ENCODE assay signal across 8 cellular contexts in genomic region chr2:28449489-28450395, GRCh38. TPM values are rescaled to one million over a fixed set of nuclear protein-coding genes. Genes with fewer than 3 reads are reported as not detected.
DNase-seq lines count a peak whose midpoint lies in the region; ATAC-seq and TF ChIP-seq lines count a peak whose summit lies in the region.

No MANE protein-coding gene starts in this region.

- TF ChIP-seq EP300 in SK-N-SH (IDR thresholded peaks at IDR 0.05; ENCODE audit: borderline replicate concordance in 1 of 2, low read depth in 1 of 2, low read length in 1 of 2): 0 out of 4 replicates have a peak, but pooled peaks of 1 of the 2 experiments have one; percentile 26

- peaks cover 3 to 35% of the 10 kb centered on the region in 2 experiments; a peak in 3 of 4 replicates for H3K4me1 ChIP-seq in SK-N-SH (ENCODE audit: control insufficient read depth in 1 of 2, insufficient read depth in 2 of 2, low read depth in 1 of 2, low read length in 1 of 2)
- peaks cover 54% of the 10 kb centered on the region for H3K4me1 ChIP-seq in skeletal muscle satellite cell (ENCODE audit: control insufficient read depth, insufficient read depth, low read length)

- no peaks in the 10 kb centered on the region for H3K36me3 ChIP-seq in SK-N-SH (replicated peaks in 1 of 2; ENCODE audit: control insufficient read depth in 1 of 2, insufficient read depth in 2 of 2, low read length in 1 of 2)
- no peaks in the 10 kb centered on the region for H3K36me3 ChIP-seq in skeletal muscle satellite cell (ENCODE audit: insufficient read depth, low read length)

- in situ Hi-C loops in Caki2 (cut with HindIII; ENCODE audit: low pct_unique_long_range_greater_than_20kb, low sequenced_read_pairs): no loop called here

- H3K4me3 ChIP-seq in SK-N-SH (ENCODE audit: low read depth in 2 of 2, low read length in 1 of 2) (no peak overlapping the region), skeletal muscle satellite cell (ENCODE audit: low read length) (no peak overlapping the region)

- ATAC-seq in activated naive CD8-positive, alpha-beta T cell treated with anti-CD3 and anti-CD28 coated beads, Interleukin-2, amount 50 U/mL, for 24 hours: peak; percentile 73
- ATAC-seq in GM19351 (IDR thresholded peaks at IDR 0.05; ENCODE audit: unreplicated experiment): no peak
- ATAC-seq in GM21528 (IDR thresholded peaks at IDR 0.05; ENCODE audit: low FRiP score, unreplicated experiment): no peak
- no peak for ATAC-seq in HG02798 (IDR thresholded peaks at IDR 0.05; ENCODE audit: poor library complexity, unreplicated experiment)

- H3K9me2 ChIP-seq in SK-N-SH: no peaks in the 10 kb centered on the region

- no peaks in the 10 kb centered on the region for H3K9me3 Mint-ChIP-seq in activated naive CD8-positive, alpha-beta T cell treated with anti-CD3 and anti-CD28 coated beads, Interleukin-2, amount 50 U/mL, for 24 hours

- TF ChIP-seq RAD21 in SK-N-SH (IDR thresholded peaks at IDR 0.05; ENCODE audit: low read length): no peak

- H3K4me3 Mint-ChIP-seq in activated naive CD8-positive, alpha-beta T cell treated with anti-CD3 and anti-CD28 coated beads, Interleukin-2, amount 50 U/mL, for 24 hours: peak overlapping the region; percentile 32

- H3K9me3 ChIP-seq in SK-N-SH: no peaks in the 10 kb centered on the region
- H3K9me3 ChIP-seq in skeletal muscle satellite cell (replicated peaks; ENCODE audit: low read length): no peaks in the 10 kb centered on the region

- H3K36me3 Mint-ChIP-seq in activated naive CD8-positive, alpha-beta T cell treated with anti-CD3 and anti-CD28 coated beads, Interleukin-2, amount 50 U/mL, for 24 hours (ENCODE audit: low read depth): no peaks in the 10 kb centered on the region

- WGBS in SK-N-SH (ENCODE audit: low lambda C conversion rate): 60% methylated on average over 17 of the region's 17 CpGs

- H3K27ac Mint-ChIP-seq in activated naive CD8-positive, alpha-beta T cell treated with anti-CD3 and anti-CD28 coated beads, Interleukin-2, amount 50 U/mL, for 24 hours: peak overlapping the region; percentile 91

- no peaks in the 10 kb centered on the region for H4K20me1 ChIP-seq in SK-N-SH (ENCODE audit: insufficient read depth)

- H3K79me2 ChIP-seq in SK-N-SH (ENCODE audit: insufficient read depth): no peaks in the 10 kb centered on the region

- CTCF ChIA-PET in SK-N-SH (lab: Yijun Ruan, JAX): interaction anchor here (0.6 to 1.7 kb wide), 4 partner anchors 17 to 766 kb away, joined by 3 to 5 read pairs (median 4); no protein-coding TSS in a partner anchor

- DNase-seq in Caki2 (ENCODE audit: low read depth): peak; percentile 78
- DNase-seq in SK-N-SH: no peak
- DNase-seq in activated naive CD8-positive, alpha-beta T cell treated with anti-CD3 and anti-CD28 coated beads, Interleukin-2, amount 50 U/mL, for 24 hours: peak; percentile 84
- no peak for DNase-seq in NCI-H526 treated with DMSO at 0.1 percent for 48 hours (lab: John Stamatoyannopoulos, UW)

- 0 out of 2 replicates have a peak overlapping the region, but pooled peaks have one; percentile 47 for H2AFZ ChIP-seq in SK-N-SH (ENCODE audit: low read depth)

- H3K27me3 Mint-ChIP-seq in activated naive CD8-positive, alpha-beta T cell treated with anti-CD3 and anti-CD28 coated beads, Interleukin-2, amount 50 U/mL, for 24 hours: no peaks in the 10 kb centered on the region

- H3K4me1 Mint-ChIP-seq in activated naive CD8-positive, alpha-beta T cell treated with anti-CD3 and anti-CD28 coated beads, Interleukin-2, amount 50 U/mL, for 24 hours: peaks cover 71% of the 10 kb centered on the region

- H3K4me2 ChIP-seq in SK-N-SH: peak overlapping the region; percentile 28; the same call in 1 of the 2 replicates
- no peak overlapping the region for H3K4me2 ChIP-seq in skeletal muscle satellite cell (ENCODE audit: low read length)

- POLR2A ChIA-PET in SK-N-SH (lab: Yijun Ruan, JAX): no interaction called here

- H3K27me3 ChIP-seq in SK-N-SH (ENCODE audit: insufficient read depth): no peaks in the 10 kb centered on the region
- no peaks in the 10 kb centered on the region for H3K27me3 ChIP-seq in skeletal muscle satellite cell (ENCODE audit: control insufficient read depth, insufficient read depth, low read length)

- H3K9ac ChIP-seq in SK-N-SH (peak overlapping the region; percentile 31; the same call in 1 of the 2 replicates), skeletal muscle satellite cell (ENCODE audit: low read depth, low read length) (peak overlapping the region; percentile 29)

- peaks cover 12% of the 10 kb centered on the region for H3F3A ChIP-seq in SK-N-SH (replicated peaks; ENCODE audit: insufficient read depth)

- TF ChIP-seq CTCF in SK-N-SH (IDR thresholded peaks at IDR 0.05): no peak

- H3K27ac ChIP-seq in SK-N-SH (ENCODE audit: low read depth in 2 of 2, low read length in 1 of 2): peak overlapping the region in 1 of 2 experiments; percentile 41; a peak in 2 of 4 replicates

TF ChIP-seq in SK-N-SH, 30 proteins besides CTCF, POLR2A, EP300 and RAD21 (continues in another document):
- no peak for TF ChIP-seq RCOR1 (IDR thresholded peaks at IDR 0.05; ENCODE audit: low read length)
- no peak for TF ChIP-seq NRF1 (IDR thresholded peaks at IDR 0.05; ENCODE audit: low read depth, low read length)
- TF ChIP-seq FOXJ3 (CRISPR knock-in tag; IDR thresholded peaks at IDR 0.05): no peak
- TF ChIP-seq SMC3 (IDR thresholded peaks at IDR 0.05; ENCODE audit: low read depth, low read length): no peak
- TF ChIP-seq USF2 (IDR thresholded peaks at IDR 0.05; ENCODE audit: borderline replicate concordance, low read depth, low read length): no peak
- no peak for TF ChIP-seq FOXM1 (IDR thresholded peaks at IDR 0.05; ENCODE audit: low read depth)
- no peak for TF ChIP-seq MEF2A (IDR thresholded peaks at IDR 0.05; ENCODE audit: borderline replicate concordance, low read depth)
- no peak for TF ChIP-seq SIN3A (IDR thresholded peaks at IDR 0.05; ENCODE audit: borderline replicate concordance, low read depth, low read length)
- no peak for TF ChIP-seq POLR2AphosphoS5 (IDR thresholded peaks at IDR 0.05; ENCODE audit: low read depth, low read length)
- no peak for TF ChIP-seq MXI1 (IDR thresholded peaks at IDR 0.05; ENCODE audit: low read depth, low read length)
- 0 out of 2 replicates have a peak, but pooled peaks have one; percentile 22 for TF ChIP-seq MAX (IDR thresholded peaks at IDR 0.05; ENCODE audit: low read depth)
- TF ChIP-seq RXRA (IDR thresholded peaks at IDR 0.05; ENCODE audit: borderline replicate concordance, low read depth): peak; percentile 63; the same call in 1 of the 2 replicates
- TF ChIP-seq ZBTB33 (IDR thresholded peaks at IDR 0.05; ENCODE audit: borderline replicate concordance, low read depth): no peak
- TF ChIP-seq GABPA (IDR thresholded peaks at IDR 0.05; ENCODE audit: low read depth): no peak
- peak; percentile 34; the same call in 1 of the 2 replicates for TF ChIP-seq TCF12 (IDR thresholded peaks at IDR 0.05)
- TF ChIP-seq PBX3 (IDR thresholded peaks at IDR 0.05): peak; percentile 61
- peak; percentile 49; the same call in 1 of the 2 replicates for TF ChIP-seq FOSL2 (IDR thresholded peaks at IDR 0.05; ENCODE audit: borderline replicate concordance, low read depth)

RNA-seq across cellular contexts. Expression of gene PLB1, which starts 46.1 kb away (rescaled TPM):
- total RNA-seq in Caki2 (2014; rRNA removed; shearing (Covaris generic); ENCODE audit: low replicate concordance): 0.10 TPM in 1 of 2 replicates, not detected in the other
- polyA plus RNA-seq in SK-N-SH (2012; rRNA removed): 0.10 and 0.39 TPM in 2 replicates
- 0.13 and 0.18 TPM in 2 replicates for polyA plus RNA-seq in SK-N-SH (2012; cell fraction: cytosol; rRNA removed)
- 0.52 and 0.60 TPM in 2 replicates for polyA plus RNA-seq in SK-N-SH (2012; cell fraction: nucleus; rRNA removed)
- total RNA-seq in skeletal muscle satellite cell (2012; rRNA removed): under 0.01 and 0.87 TPM in 2 replicates

RNA-seq across cellular contexts. Expression of gene FOSL2, which starts 57.1 kb away (rescaled TPM):
- total RNA-seq in Caki2 (2014; rRNA removed; shearing (Covaris generic); ENCODE audit: low replicate concordance): 78.1 and 93.2 TPM in 2 replicates
- 30.1 and 41.7 TPM in 2 replicates for polyA plus RNA-seq in SK-N-SH (2012; rRNA removed)
- 20.1 and 23.0 TPM in 2 replicates for polyA plus RNA-seq in SK-N-SH (2012; cell fraction: cytosol; rRNA removed)
- 50.5 and 72.9 TPM in 2 replicates for polyA plus RNA-seq in SK-N-SH (2012; cell fraction: nucleus; rRNA removed)
- total RNA-seq in skeletal muscle satellite cell (2012; rRNA removed): 31.2 and 44.6 TPM in 2 replicates

Comparison
In these comparisons a context has a peak if more than half of its experiments do, and no peak if none do; other contexts are left out.
1. DNase-seq: peak in Caki2 (single experiment) and activated naive CD8-positive, alpha-beta T cell treated with anti-CD3 and anti-CD28 coated beads, Interleukin-2, amount 50 U/mL, for 24 hours (single experiment); none in SK-N-SH (single experiment) and NCI-H526 treated with DMSO at 0.1 percent for 48 hours (single experiment).